16 cellular contexts compared by ENCODE assay signal in the genomic region with DNA sequence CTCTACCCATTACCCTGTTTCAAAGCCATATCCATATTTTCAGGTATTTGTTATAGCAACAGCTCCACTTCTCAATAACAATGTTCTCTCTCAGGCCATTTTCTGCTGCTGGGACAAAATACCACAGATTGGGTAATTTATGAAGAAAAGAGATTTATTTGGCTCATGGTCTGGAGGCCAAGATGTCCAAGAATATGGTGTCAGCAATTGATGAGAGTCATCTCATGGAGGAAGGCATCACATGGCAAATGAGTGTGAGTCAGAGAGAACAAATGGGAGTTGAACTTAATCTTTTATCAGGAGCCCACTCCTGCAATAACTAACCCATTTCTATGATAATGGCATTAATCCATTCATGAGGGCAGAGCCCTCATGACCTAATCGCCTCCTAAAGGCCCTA.
"Had no signal": no experiment of that assay in that cellular context is flagged by ENCODE, and none has a peak within 500 bp of the region (broad histone marks: within the 10 kb centered on the region; RNA-seq: fewer than 3 reads in every experiment).

No MANE protein-coding gene starts in this region.

- H3K27ac Mint-ChIP-seq: activated naive CD4-positive, alpha-beta T cell treated with anti-CD3 and anti-CD28 coated beads, Interleukin-2, amount 50 U/mL, for 72 hours; progenitor cell of endocrine pancreas; stimulated activated naive CD8-positive, alpha-beta T cell treated with anti-CD3 and anti-CD28 coated beads, Interleukin-15, Interleukin-2, amounts not matched to agents 100 ng/mL and 50 ng/mL, for 24 hours; WTC11 had no signal

- DNase-seq: activated T-cell treated with anti-CD3 and anti-CD28 coated beads, Interleukin-2, amount 50 U/mL, for 1 hour; cortex of kidney; foreskin keratinocyte; naive thymus-derived CD4-positive, alpha-beta T cell; retina; stimulated activated CD4-positive, alpha-beta T cell treated with anti-CD3 and anti-CD28 coated beads, Interleukin-4, amount 100 ng/mL, for 24 hours; T-helper 1 cell; T-helper 9 cell had no signal

- H3K4me3 ChIP-seq: lung, tibial nerve had no signal

- H3K27me3 Mint-ChIP-seq: naive thymus-derived CD4-positive, alpha-beta T cell; progenitor cell of endocrine pancreas; stimulated activated naive CD8-positive, alpha-beta T cell treated with anti-CD3 and anti-CD28 coated beads, Interleukin-15, Interleukin-2, amounts not matched to agents 100 ng/mL and 50 ng/mL, for 24 hours had no signal

- H3K9me3 Mint-ChIP-seq: activated naive CD4-positive, alpha-beta T cell treated with anti-CD3 and anti-CD28 coated beads, Interleukin-2, amount 50 U/mL, for 72 hours; stimulated activated naive CD8-positive, alpha-beta T cell treated with anti-CD3 and anti-CD28 coated beads, Interleukin-15, Interleukin-2, amounts not matched to agents 100 ng/mL and 50 ng/mL, for 24 hours had no signal

- H3K4me1 Mint-ChIP-seq: neural crest cell had no signal

- H3K36me3 Mint-ChIP-seq: activated naive CD4-positive, alpha-beta T cell treated with anti-CD3 and anti-CD28 coated beads, Interleukin-2, amount 50 U/mL, for 72 hours had no signal

- H3K4me3 Mint-ChIP-seq: naive thymus-derived CD4-positive, alpha-beta T cell; neural crest cell; stimulated activated naive CD8-positive, alpha-beta T cell treated with anti-CD3 and anti-CD28 coated beads, Interleukin-15, Interleukin-2, amounts not matched to agents 100 ng/mL and 50 ng/mL, for 24 hours; WTC11 had no signal

- ATAC-seq: activated naive CD4-positive, alpha-beta T cell treated with anti-CD3 and anti-CD28 coated beads, Interleukin-2, amount 50 U/mL, for 72 hours; foreskin keratinocyte; left lobe of liver; naive thymus-derived CD4-positive, alpha-beta T cell; WTC11 had no signal
